1 cellular context compared by ENCODE assay signal in genomic region chr9:134060546-134060945, GRCh38.
TF ChIP-seq lines count a peak whose summit lies in the region.

No MANE protein-coding gene starts in this region.

TF ChIP-seq in H1, 55 proteins besides CTCF, POLR2A, EP300 and RAD21:
- no peak for TF ChIP-seq TCF12 (IDR thresholded peaks at IDR 0.05; ENCODE audit: low read depth, low read length)
TF ChIP-seq in H1: peak in this region for 0.
